13 cellular contexts compared by ENCODE assay signal in the genomic region with DNA sequence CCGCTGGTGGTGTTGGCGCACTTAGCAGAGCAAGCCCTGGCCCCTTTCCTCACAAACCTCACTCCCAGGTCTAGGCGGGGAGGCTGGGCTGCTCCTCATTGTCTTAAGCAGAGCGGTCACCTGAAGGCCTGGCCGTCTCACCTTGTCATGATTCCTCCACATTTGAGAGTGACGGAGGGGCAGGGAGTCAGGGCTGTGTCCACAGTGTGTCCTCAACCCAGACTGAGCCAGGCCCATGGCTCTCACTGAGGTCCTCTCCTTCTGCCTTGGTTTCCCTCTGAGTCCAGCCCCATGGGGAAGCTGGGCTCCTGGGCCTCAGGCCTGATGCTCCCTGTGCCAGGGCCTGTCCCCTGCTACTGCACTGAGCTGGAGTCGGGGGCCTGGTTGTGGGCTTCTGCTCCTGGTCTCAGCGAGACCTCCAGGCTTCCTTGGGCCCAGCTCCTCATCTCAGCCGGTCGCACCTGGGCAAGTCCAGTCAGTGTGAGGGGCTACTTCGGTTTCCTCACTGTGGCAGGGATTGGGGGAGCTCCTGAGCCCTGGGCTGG. TPM values are rescaled to one million over a fixed set of nuclear protein-coding genes. Genes with fewer than 3 reads are reported as not detected.
DNase-seq lines count a peak whose midpoint lies in the region; ATAC-seq and TF ChIP-seq lines count a peak whose summit lies in the region.
"Had no signal": no experiment of that assay in that cellular context is flagged by ENCODE, and none has a peak within 500 bp of the region (broad histone marks: within the 10 kb centered on the region; RNA-seq: fewer than 3 reads in every experiment).

No MANE protein-coding gene starts in this region.

- H3K36me3 ChIP-seq in right atrium auricular region (no peaks in the 10 kb centered on the region), esophagus (ENCODE audit: control insufficient read depth in 2 of 2, insufficient read depth in 2 of 2, low read length in 1 of 2) (peaks cover 0 to 2% of the 10 kb centered on the region in 2 donors), prostate gland (no peaks in the 10 kb centered on the region)
- H3K36me3 ChIP-seq: MG63 had no signal

- WGBS in esophagus, 2 donors = 51 to 52% methylated on average over 11 of the region's 11 CpGs
- WGBS in prostate gland = 81% methylated on average over 8 of the region's 11 CpGs

- no peak overlapping the region for H3K4me3 ChIP-seq in right atrium auricular region
- peak overlapping the region; percentile 38 to 43 for H3K4me3 ChIP-seq in esophagus (ENCODE audit: low read depth in 1 of 2, low read length in 2 of 2)
- H3K4me3 ChIP-seq in prostate gland = no peak overlapping the region
- H3K4me3 ChIP-seq: MG63, SK-N-MC had no signal

- H3K27me3 ChIP-seq in right atrium auricular region = no peaks in the 10 kb centered on the region
- H3K27me3 ChIP-seq in esophagus (ENCODE audit: control insufficient read depth in 1 of 2, insufficient read depth in 2 of 2, low read length in 2 of 2) = no peaks in the 10 kb centered on the region
- no peaks in the 10 kb centered on the region for H3K27me3 ChIP-seq in prostate gland (replicated peaks; ENCODE audit: insufficient read depth)
- H3K27me3 ChIP-seq: MG63 had no signal

- H3K9me3 ChIP-seq in right atrium auricular region (no peaks in the 10 kb centered on the region), esophagus (ENCODE audit: control insufficient read depth in 2 of 2, insufficient read depth in 1 of 2, low read depth in 1 of 2, low read length in 1 of 2) (no peaks in the 10 kb centered on the region), prostate gland (no peaks in the 10 kb centered on the region)
- H3K9me3 ChIP-seq: MG63 had no signal

- no peak for TF ChIP-seq POLR2A in prostate gland (IDR thresholded peaks at IDR 0.05)

- intact Hi-C loops in Right ventricle myocardium superior (cut with DNase I) (no loop called here), prostate gland (cut with DNase I) (no loop called here)

- H3K4me1 ChIP-seq in right atrium auricular region (peaks cover 0 to 46% of the 10 kb centered on the region in 2 donors), esophagus (ENCODE audit: control insufficient read depth in 2 of 2, insufficient read depth in 2 of 2, low read length in 1 of 2) (peaks cover 14 to 80% of the 10 kb centered on the region in 2 donors), prostate gland (replicated peaks) (peaks cover 57% of the 10 kb centered on the region)

- TF ChIP-seq CTCF in right atrium auricular region (IDR thresholded peaks at IDR 0.05) (no peak), prostate gland (IDR thresholded peaks at IDR 0.05) (no peak)

- no peak for ATAC-seq in Right ventricle myocardium superior (ENCODE audit: poor library complexity)
- no peak for ATAC-seq in HG03280 (IDR thresholded peaks at IDR 0.05; ENCODE audit: unreplicated experiment)
- no peak for ATAC-seq in HG02642 (IDR thresholded peaks at IDR 0.05; ENCODE audit: poor library complexity, unreplicated experiment)

- DNase-seq in right atrium auricular region (ENCODE audit: low spot score) = no peak
- no peak for DNase-seq in Right ventricle myocardium superior
- no peak for DNase-seq in prostate gland (ENCODE audit: low spot score)
- DNase-seq in NCI-H748 (lab: John Stamatoyannopoulos, UW; ENCODE audit: unreplicated experiment) = no peak
- DNase-seq in NCI-H1092 (lab: John Stamatoyannopoulos, UW) = no peak
- DNase-seq: activated CD4-positive, alpha-beta T cell treated with anti-CD3 and anti-CD28 coated beads for 48 hours; activated gamma-delta T cell; NCI-H446 treated with DMSO at 0.1 percent for 48 hours had no signal

- H3K27ac ChIP-seq in right atrium auricular region (peak overlapping the region; percentile 75 to 82), esophagus (ENCODE audit: low read depth in 2 of 2, low read length in 1 of 2) (peak overlapping the region; percentile 99 to 100), prostate gland (peak overlapping the region; percentile 92 to 96)

RNA-seq across cellular contexts. Expression of a gene that starts 44.9 kb away (rescaled TPM):
- total RNA-seq in right atrium auricular region (1 to 10 TPM in 1 of 2 donors, under 1 TPM in 1; 0.30 to 1.5 TPM), Right ventricle myocardium superior (not detected), prostate gland (1 to 10 TPM; 1.9 to 3.7 TPM)
- 10 to 100 TPM; 40.9 to 53.9 TPM for polyA plus RNA-seq in esophagus

Comparison
In these comparisons a context has a peak if more than half of its experiments do, and no peak if none do; other contexts are left out.
1. H3K4me3 ChIP-seq: peak in esophagus (2 of 2); none in right atrium auricular region (0 of 2) and prostate gland (0 of 2).
2. Peak in every context shown above with its lines, with median percentiles within 50 percentile points of each other: H3K27ac ChIP-seq.